In the genomic region with DNA sequence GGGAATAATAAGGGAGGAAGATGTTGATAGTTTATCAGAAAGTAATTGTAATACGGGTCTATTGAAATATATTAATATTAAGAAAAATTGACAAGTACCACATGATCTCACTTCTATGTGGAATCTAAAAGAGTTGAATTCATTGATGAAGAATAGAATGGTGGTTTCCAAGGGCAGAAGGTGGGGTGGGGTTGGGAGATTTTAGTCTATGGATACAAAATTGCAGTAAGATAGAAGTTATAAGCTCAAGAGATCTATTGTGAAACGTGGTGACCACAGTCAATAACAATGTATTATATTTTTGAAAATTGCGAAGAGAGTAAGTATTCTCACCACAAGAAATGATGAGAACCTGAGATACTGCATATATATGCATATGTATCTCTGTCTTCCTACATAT, we compare ENCODE assay signal across 1 cellular context.
TF ChIP-seq lines count a peak whose summit lies in the region.

No MANE protein-coding gene starts in this region.

TF ChIP-seq in SK-N-SH, 30 proteins besides CTCF, POLR2A, EP300 and RAD21 (continued from another document):
- TF ChIP-seq USF2 (IDR thresholded peaks at IDR 0.05; ENCODE audit: borderline replicate concordance, low read depth, low read length) (no peak), RCOR1 (IDR thresholded peaks at IDR 0.05; ENCODE audit: low read length) (no peak), RFX5 (IDR thresholded peaks at IDR 0.05; ENCODE audit: low read length) (no peak), SMC3 (IDR thresholded peaks at IDR 0.05; ENCODE audit: low read depth, low read length) (no peak)
